9 cellular contexts compared by ENCODE assay signal in genomic region chr11:27717377-27717776, GRCh38. TPM values are rescaled to one million over a fixed set of nuclear protein-coding genes. Genes with fewer than 3 reads are reported as not detected.
DNase-seq lines count a peak whose midpoint lies in the region; ATAC-seq, FAIRE-seq and TF ChIP-seq lines count a peak whose summit lies in the region.
"Had no signal": no experiment of that assay in that cellular context is flagged by ENCODE, and none has a peak within 500 bp of the region (broad histone marks: within the 10 kb centered on the region; RNA-seq: fewer than 3 reads in every experiment).

No MANE protein-coding gene starts in this region.

- ATAC-seq in GM23338, result no peak
- ATAC-seq in SK-N-SH treated with all-trans-retinoic acid at 6 μM for 48 hours, result peak; percentile 37
- ATAC-seq in omental fat pad (ENCODE audit: low FRiP score), result no peak

- peak overlapping the region; percentile 82 for H3K4me3 ChIP-seq in GM23338
- no peak overlapping the region for H3K4me3 ChIP-seq in hepatocyte
- H3K4me3 ChIP-seq in small intestine (ENCODE audit: low read depth in 1 of 2, low read length in 2 of 2), result no peak overlapping the region

- H3K4me3 Mint-ChIP-seq in GM23338, result peak overlapping the region; percentile 95
- no peak overlapping the region for H3K4me3 Mint-ChIP-seq in activated CD4-positive, alpha-beta T cell treated with anti-CD3 and anti-CD28 coated beads, Interleukin-2, amount 10 ng/mL, durations not matched to agents 7 days and 5 days

- H3K4me2 ChIP-seq in GM23338, result peak overlapping the region; percentile 82
- peak overlapping the region; percentile 92 for H3K4me2 ChIP-seq in hepatocyte

- DNase-seq in AG09319 (ENCODE audit: extremely low read depth, low read depth) (no peak), GM23338 (ENCODE audit: low spot score) (peak; percentile 25), hepatocyte (ENCODE audit: low spot score) (no peak), small intestine (no peak), cardiac septum (ENCODE audit: low spot score) (no peak), omental fat pad (ENCODE audit: low spot score) (no peak)
- DNase-seq in activated CD4-positive, alpha-beta T cell treated with anti-CD3 and anti-CD28 coated beads, Interleukin-2, amount 10 ng/mL, durations not matched to agents 7 days and 5 days, result no peak

- peaks cover 35% of the 10 kb centered on the region for H3K27me3 Mint-ChIP-seq in GM23338 (ENCODE audit: insufficient read depth, low read depth, poor library complexity)
- peaks cover 58% of the 10 kb centered on the region for H3K27me3 Mint-ChIP-seq in activated CD4-positive, alpha-beta T cell treated with anti-CD3 and anti-CD28 coated beads, Interleukin-2, amount 10 ng/mL, durations not matched to agents 7 days and 5 days

- H4K20me1 ChIP-seq in GM23338 (replicated peaks; ENCODE audit: insufficient read depth) (no peaks in the 10 kb centered on the region), hepatocyte (ENCODE audit: insufficient read depth, poor library complexity, severe bottlenecking) (no peaks in the 10 kb centered on the region)

- H3K27ac Mint-ChIP-seq in GM23338, result peak overlapping the region; percentile 100
- no peak overlapping the region for H3K27ac Mint-ChIP-seq in activated CD4-positive, alpha-beta T cell treated with anti-CD3 and anti-CD28 coated beads, Interleukin-2, amount 10 ng/mL, durations not matched to agents 7 days and 5 days

- peaks cover 31% of the 10 kb centered on the region for H3K4me1 Mint-ChIP-seq in GM23338
- peaks cover 2% of the 10 kb centered on the region for H3K4me1 Mint-ChIP-seq in activated CD4-positive, alpha-beta T cell treated with anti-CD3 and anti-CD28 coated beads, Interleukin-2, amount 10 ng/mL, durations not matched to agents 7 days and 5 days

- no peak overlapping the region for H2AFZ ChIP-seq in GM23338
- no peak overlapping the region for H2AFZ ChIP-seq in hepatocyte
- H2AFZ ChIP-seq: parathyroid adenoma had no signal

- no peaks in the 10 kb centered on the region for H3K36me3 Mint-ChIP-seq in GM23338 (ENCODE audit: low read depth)
- H3K36me3 Mint-ChIP-seq in activated CD4-positive, alpha-beta T cell treated with anti-CD3 and anti-CD28 coated beads, Interleukin-2, amount 10 ng/mL, durations not matched to agents 7 days and 5 days (ENCODE audit: low read depth), result peaks cover 4% of the 10 kb centered on the region

- no peak overlapping the region for H3K27ac ChIP-seq in GM23338 (ENCODE audit: low read depth)
- no peak overlapping the region for H3K27ac ChIP-seq in hepatocyte
- no peak overlapping the region for H3K27ac ChIP-seq in small intestine (ENCODE audit: low read depth in 1 of 2, low read length in 1 of 2)
- H3K27ac ChIP-seq: parathyroid adenoma had no signal

- H3K9me3 ChIP-seq in hepatocyte (ENCODE audit: low read depth) (no peaks in the 10 kb centered on the region), small intestine (ENCODE audit: control insufficient read depth, low read depth) (no peaks in the 10 kb centered on the region)

- POLR2A ChIA-PET in activated CD4-positive, alpha-beta T cell treated with anti-CD3 and anti-CD28 coated beads, Interleukin-2, amount 10 ng/mL, durations not matched to agents 7 days and 5 days (lab: Charles Lee), result no interaction called here

- peaks cover 11% of the 10 kb centered on the region; the same call in 1 of the 2 replicates for H3F3A ChIP-seq in GM23338 (replicated peaks; ENCODE audit: low read depth)

- no peaks in the 10 kb centered on the region for H3K79me2 ChIP-seq in GM23338 (replicated peaks; ENCODE audit: insufficient read depth)
- H3K79me2 ChIP-seq in hepatocyte, result no peaks in the 10 kb centered on the region
- H3K79me2 ChIP-seq: parathyroid adenoma had no signal

- intact Hi-C loops in cardiac septum (cut with DNase I), result no loop called here

- H3K9me2 ChIP-seq in GM23338 (ENCODE audit: insufficient read depth) (no peaks in the 10 kb centered on the region), hepatocyte (replicated peaks; ENCODE audit: insufficient read depth) (no peaks in the 10 kb centered on the region)

- H3K27me3 ChIP-seq in GM23338 (ENCODE audit: insufficient read depth) (peaks cover 27% of the 10 kb centered on the region), hepatocyte (peaks cover 39% of the 10 kb centered on the region), small intestine (ENCODE audit: control insufficient read depth in 2 of 2, insufficient read depth in 2 of 2, low read length in 2 of 2) (peaks cover 0 to 30% of the 10 kb centered on the region in 2 donors)

- FAIRE-seq in small intestine (lab: Jason Lieb, UNC), result no peak

- CTCF ChIA-PET in activated CD4-positive, alpha-beta T cell treated with anti-CD3 and anti-CD28 coated beads, Interleukin-2, amount 10 ng/mL, durations not matched to agents 7 days and 5 days (lab: Charles Lee), result interaction anchor here (1.2 to 1.5 kb wide), 2 partner anchors 14 to 18 kb away, joined by 3 to 5 read pairs; no protein-coding TSS in a partner anchor

- no peaks in the 10 kb centered on the region; the same call in 2 of the 3 replicates for H3K9me3 Mint-ChIP-seq in GM23338
- peaks cover 6% of the 10 kb centered on the region for H3K9me3 Mint-ChIP-seq in activated CD4-positive, alpha-beta T cell treated with anti-CD3 and anti-CD28 coated beads, Interleukin-2, amount 10 ng/mL, durations not matched to agents 7 days and 5 days

- TF ChIP-seq CTCF in AG09319 (IDR thresholded peaks at IDR 0.05; ENCODE audit: low read depth, low read length) (peak; percentile 38), GM23338 (conservative IDR thresholded peaks at IDR 0.05; ENCODE audit: low read depth in 2 of 2) (peak; percentile 22 to 52; a peak in 3 of 4 replicates), hepatocyte (IDR thresholded peaks at IDR 0.05; ENCODE audit: poor library complexity) (peak; percentile 25), omental fat pad (IDR thresholded peaks at IDR 0.05) (no peak)

- H3K4me1 ChIP-seq in GM23338 (ENCODE audit: insufficient read depth) (peaks cover 24% of the 10 kb centered on the region), hepatocyte (ENCODE audit: insufficient read depth) (peaks cover 16% of the 10 kb centered on the region), small intestine (ENCODE audit: control insufficient read depth in 2 of 2, insufficient read depth in 1 of 2, low read depth in 1 of 2, low read length in 1 of 2) (no peaks in the 10 kb centered on the region)
- H3K4me1 ChIP-seq: parathyroid adenoma had no signal

- no peaks in the 10 kb centered on the region for H3K36me3 ChIP-seq in GM23338 (ENCODE audit: insufficient read depth)
- no peaks in the 10 kb centered on the region for H3K36me3 ChIP-seq in hepatocyte (replicated peaks; ENCODE audit: insufficient read depth, low read depth)
- no peaks in the 10 kb centered on the region for H3K36me3 ChIP-seq in small intestine (ENCODE audit: control insufficient read depth in 2 of 2, insufficient read depth in 2 of 2, low read length in 2 of 2)

TF ChIP-seq in GM23338, 12 proteins besides CTCF, POLR2A, EP300 and RAD21 (continues in another document):
- no peak for TF ChIP-seq EZH2phosphoT487 (IDR thresholded peaks at IDR 0.05; ENCODE audit: unreplicated experiment)
- no peak for TF ChIP-seq ETS1 (IDR thresholded peaks at IDR 0.05)
- no peak for TF ChIP-seq ZNF331 (CRISPR knock-in tag; IDR thresholded peaks at IDR 0.05; ENCODE audit: low read depth)
- no peak for TF ChIP-seq POLR2AphosphoS5 (IDR thresholded peaks at IDR 0.05; ENCODE audit: low read depth)

TF ChIP-seq in SK-N-SH treated with all-trans-retinoic acid at 6 μM for 48 hours, 23 proteins besides CTCF, POLR2A, EP300 and RAD21:
- TF ChIP-seq CSDC2 (CRISPR knock-in tag; IDR thresholded peaks at IDR 0.05) (no peak), ZNF565 (CRISPR knock-in tag; conservative IDR thresholded peaks at IDR 0.05; ENCODE audit: low read depth) (no peak), ISL1 (CRISPR knock-in tag; IDR thresholded peaks at IDR 0.05) (no peak), ZNF70 (CRISPR knock-in tag; IDR thresholded peaks at IDR 0.05) (peak; percentile 52; the same call in 1 of the 2 replicates)

RNA-seq across cellular contexts. Expression of gene BDNF, which starts 17.1 kb away (rescaled TPM):
- 5.1 and 6.8 TPM in 2 replicates for total RNA-seq in GM23338 (2014; rRNA removed; shearing (Covaris generic))
- polyA plus RNA-seq in GM23338 (2016; fragmentation: Nextera tagmentation; extraction: Ambion mirVana), result 4.2 and 5.2 TPM in 2 replicates
- total RNA-seq in hepatocyte, result 8.8 and 9.0 TPM in 2 replicates
- 4.9 and 7.8 TPM in 2 replicates for polyA plus RNA-seq in hepatocyte
- polyA plus RNA-seq in small intestine, result under 1 TPM in 1 of 3 donors, not detected in 2; 0.15 TPM
- total RNA-seq in activated CD4-positive, alpha-beta T cell treated with anti-CD3 and anti-CD28 coated beads, Interleukin-2, amount 10 ng/mL, durations not matched to agents 7 days and 5 days, result not detected
- 8.4 TPM for total RNA-seq in cardiac septum
- total RNA-seq in omental fat pad, result 1 to 10 TPM in 1 of 4 donors, under 1 TPM in 3; 0.16 to 1.2 (median 0.45) TPM

Comparison
In these comparisons a context has a peak if more than half of its experiments do, and no peak if none do; other contexts are left out.
1. CTCF ChIP-seq: peak in AG09319 (single experiment), GM23338 (2 of 2) and hepatocyte (single experiment); none in omental fat pad (0 of 3).